ENCODE assay signal across 30 cellular contexts in genomic region chr1:153711006-153711405, GRCh38. TPM values are rescaled to one million over a fixed set of nuclear protein-coding genes. Genes with fewer than 3 reads are reported as not detected.
"Had no signal": no experiment of that assay in that cellular context is flagged by ENCODE, and none has a peak within 500 bp of the region (broad histone marks: within the 10 kb centered on the region; RNA-seq: fewer than 3 reads in every experiment).

No MANE protein-coding gene starts in this region.

- H3K27me3 Mint-ChIP-seq: activated naive CD4-positive, alpha-beta T cell treated with anti-CD3 and anti-CD28 coated beads, Interleukin-2, amount 50 U/mL, for 24 hours had no signal

- DNase-seq: activated CD4-positive, alpha-beta memory T cell treated with anti-CD3 and anti-CD28 coated beads, Interleukin-2, amount 10 ng/mL, durations not matched to agents 7 days and 5 days; activated CD4-positive, alpha-beta T cell treated with anti-CD3 and anti-CD28 coated beads, Interleukin-2, amount 10 ng/mL, durations not matched to agents 24 days and 14 days; activated gamma-delta T cell; activated T-cell treated with anti-CD3 and anti-CD28 coated beads for 4 hours; aorta; brain microvascular endothelial cell; caudate nucleus; effector CD4-positive, alpha-beta T cell; foreskin fibroblast; heart right ventricle; islet precursor cell; left colon; occipital lobe; retina; sigmoid colon; stimulated activated CD4-positive, alpha-beta T cell treated with anti-CD3 and anti-CD28 coated beads, Interleukin-15, amount 100 ng/mL, for 24 hours; stomach; uterus had no signal

- H3K4me3 ChIP-seq: heart right ventricle, sigmoid colon, smooth muscle cell, stomach, suprapubic skin, tibial nerve, uterus had no signal

- ATAC-seq: activated CD4-positive, CD25-positive, alpha-beta regulatory T cell treated with anti-CD3 and anti-CD28 coated beads, Interleukin-2, amount 50 U/mL, for 24 hours; heart right ventricle; left colon; stimulated activated memory B cell treated with anti-CD40 and anti-IgM and Interleukin-4, amounts not matched to agents 10 μg/mL and 1 μg/mL and 100 μg/mL, for 72 hours had no signal

- H3K9me3 Mint-ChIP-seq: activated CD4-positive, alpha-beta memory T cell treated with anti-CD3 and anti-CD28 coated beads, Interleukin-2, amount 10 ng/mL, durations not matched to agents 7 days and 5 days; activated CD4-positive, alpha-beta T cell treated with anti-CD3 and anti-CD28 coated beads, Interleukin-2, amount 10 ng/mL, durations not matched to agents 24 days and 14 days; activated naive CD4-positive, alpha-beta T cell treated with anti-CD3 and anti-CD28 coated beads, Interleukin-2, amount 50 U/mL, for 24 hours; activated T-helper 1 cell treated with anti-CD3 and anti-CD28 coated beads, Interleukin-12 subunit alpha, Interleukin-12 subunit beta, Interleukin-2, Interleukin-4 antibody, amounts not matched to agents 30 ng/mL and 10 ng/mL and 1 ng/mL, durations not matched to agents 14 hours and 24 hours and 36 hours; dendritic cell treated with granulocyte-macrophage colony-stimulating factor and Interleukin-4, amounts not matched to agents 40 ng/mL and 50 ng/mL, for 4 days; memory B cell; nephron; stimulated activated memory B cell treated with anti-CD40 and anti-IgM and Interleukin-4, amounts not matched to agents 10 μg/mL and 1 μg/mL and 100 μg/mL, for 72 hours had no signal

- H3K27me3 ChIP-seq: brain microvascular endothelial cell, heart right ventricle, stomach, suprapubic skin, uterus had no signal

- H3K4me1 ChIP-seq: heart right ventricle, sigmoid colon, stomach, suprapubic skin, tibial nerve, uterus had no signal

- H3K9me3 ChIP-seq: heart right ventricle, sigmoid colon, stomach, suprapubic skin, tibial nerve, uterus had no signal

- H3K4me2 ChIP-seq: smooth muscle cell had no signal

- H3K36me3 Mint-ChIP-seq: activated naive CD4-positive, alpha-beta T cell treated with anti-CD3 and anti-CD28 coated beads, Interleukin-2, amount 50 U/mL, for 24 hours; memory B cell; stimulated activated memory B cell treated with anti-CD40 and anti-IgM and Interleukin-4, amounts not matched to agents 10 μg/mL and 1 μg/mL and 100 μg/mL, for 72 hours had no signal

- H3K27ac ChIP-seq: brain microvascular endothelial cell, heart right ventricle, sigmoid colon, stomach, suprapubic skin, tibial nerve, uterus had no signal

- H3K4me3 Mint-ChIP-seq: activated CD4-positive, alpha-beta memory T cell treated with anti-CD3 and anti-CD28 coated beads, Interleukin-2, amount 10 ng/mL, durations not matched to agents 7 days and 5 days; activated CD4-positive, alpha-beta T cell treated with anti-CD3 and anti-CD28 coated beads, Interleukin-2, amount 10 ng/mL, durations not matched to agents 24 days and 14 days; activated naive CD4-positive, alpha-beta T cell treated with anti-CD3 and anti-CD28 coated beads, Interleukin-2, amount 50 U/mL, for 24 hours; activated T-helper 1 cell treated with anti-CD3 and anti-CD28 coated beads, Interleukin-12 subunit alpha, Interleukin-12 subunit beta, Interleukin-2, Interleukin-4 antibody, amounts not matched to agents 30 ng/mL and 10 ng/mL and 1 ng/mL, durations not matched to agents 14 hours and 24 hours and 36 hours; dendritic cell treated with granulocyte-macrophage colony-stimulating factor and Interleukin-4, amounts not matched to agents 40 ng/mL and 50 ng/mL, for 4 days; memory B cell; nephron; stimulated activated memory B cell treated with anti-CD40 and anti-IgM and Interleukin-4, amounts not matched to agents 10 μg/mL and 1 μg/mL and 100 μg/mL, for 72 hours had no signal

- H3K4me1 Mint-ChIP-seq: activated CD4-positive, alpha-beta memory T cell treated with anti-CD3 and anti-CD28 coated beads, Interleukin-2, amount 10 ng/mL, durations not matched to agents 7 days and 5 days; activated CD4-positive, alpha-beta T cell treated with anti-CD3 and anti-CD28 coated beads, Interleukin-2, amount 10 ng/mL, durations not matched to agents 24 days and 14 days; activated naive CD4-positive, alpha-beta T cell treated with anti-CD3 and anti-CD28 coated beads, Interleukin-2, amount 50 U/mL, for 24 hours; nephron had no signal

- H3K27ac Mint-ChIP-seq: activated CD4-positive, alpha-beta memory T cell treated with anti-CD3 and anti-CD28 coated beads, Interleukin-2, amount 10 ng/mL, durations not matched to agents 7 days and 5 days; activated CD4-positive, alpha-beta T cell treated with anti-CD3 and anti-CD28 coated beads, Interleukin-2, amount 10 ng/mL, durations not matched to agents 24 days and 14 days; activated naive CD4-positive, alpha-beta T cell treated with anti-CD3 and anti-CD28 coated beads, Interleukin-2, amount 50 U/mL, for 24 hours; activated T-helper 1 cell treated with anti-CD3 and anti-CD28 coated beads, Interleukin-12 subunit alpha, Interleukin-12 subunit beta, Interleukin-2, Interleukin-4 antibody, amounts not matched to agents 30 ng/mL and 10 ng/mL and 1 ng/mL, durations not matched to agents 14 hours and 24 hours and 36 hours; dendritic cell treated with granulocyte-macrophage colony-stimulating factor and Interleukin-4, amounts not matched to agents 40 ng/mL and 50 ng/mL, for 4 days; memory B cell; nephron; stimulated activated memory B cell treated with anti-CD40 and anti-IgM and Interleukin-4, amounts not matched to agents 10 μg/mL and 1 μg/mL and 100 μg/mL, for 72 hours had no signal

- H3K36me3 ChIP-seq: brain microvascular endothelial cell, heart right ventricle, sigmoid colon, stomach, suprapubic skin, tibial nerve, uterus had no signal

RNA-seq across cellular contexts. Expression of gene NPR1, which starts 32.5 kb away (rescaled TPM):
- total RNA-seq: activated CD4-positive, alpha-beta memory T cell treated with anti-CD3 and anti-CD28 coated beads, Interleukin-2, amount 10 ng/mL, durations not matched to agents 7 days and 5 days; mononuclear cell; myocyte had no signal
